Comparison of ENCODE assay signal across 8 cellular contexts in the genomic region with DNA sequence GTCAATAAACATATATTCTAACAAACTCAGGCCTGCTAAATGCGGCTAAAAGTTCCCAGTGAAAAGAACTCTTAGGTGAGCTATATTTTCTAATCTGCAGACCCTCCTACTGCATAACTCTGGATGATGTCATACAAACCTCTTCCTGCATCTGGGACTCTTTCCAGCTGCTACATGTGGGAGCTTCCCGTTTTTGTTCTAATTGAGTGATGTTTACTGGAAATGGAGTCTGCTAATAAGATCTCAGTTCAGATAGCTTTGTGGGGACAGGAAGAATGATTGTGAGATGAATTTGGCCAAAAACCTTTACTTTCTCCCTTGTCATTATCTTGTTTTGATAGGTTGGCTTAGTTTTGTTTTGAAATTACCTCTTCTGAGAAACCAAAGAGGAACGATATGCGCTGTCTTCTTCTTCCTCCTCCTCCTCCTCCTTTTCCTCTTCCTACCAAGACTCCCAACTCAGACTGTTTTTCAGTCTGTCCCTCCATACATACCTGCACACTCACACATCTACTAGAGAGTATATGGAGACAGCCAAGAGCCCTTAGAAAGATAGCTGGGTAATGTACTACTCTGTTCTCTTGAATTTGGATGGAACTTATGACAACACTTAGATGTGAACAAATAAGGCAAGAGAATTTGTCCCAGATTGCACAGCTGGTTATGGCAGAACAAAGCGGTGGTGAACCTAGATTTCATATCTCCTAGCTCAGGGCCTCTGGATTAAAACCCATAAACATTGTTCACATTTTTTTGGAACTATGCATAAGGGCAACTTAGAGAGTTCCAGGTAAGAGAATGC. TPM values are rescaled to one million over a fixed set of nuclear protein-coding genes. Genes with fewer than 3 reads are reported as not detected.
DNase-seq lines count a peak whose midpoint lies in the region; ATAC-seq and TF ChIP-seq lines count a peak whose summit lies in the region.

No MANE protein-coding gene starts in this region.

- H3K4me1 ChIP-seq in body of pancreas (peaks cover 40% of the 10 kb centered on the region), right lobe of liver (no peaks in the 10 kb centered on the region)

- intact Hi-C loops in body of pancreas (cut with DNase I), result no loop called here
- intact Hi-C loops in right lobe of liver (cut with DNase I), result no loop called here

- TF ChIP-seq CTCF in body of pancreas (IDR thresholded peaks at IDR 0.05), result no peak
- TF ChIP-seq CTCF in right lobe of liver (IDR thresholded peaks at IDR 0.05), result no peak

- in situ Hi-C loops in ACHN (cut with HindIII; ENCODE audit: low pct_ligation_motif_present, low pct_unique_long_range_greater_than_20kb, low sequenced_read_pairs), result no loop called here

- H3K27ac ChIP-seq in body of pancreas, result peak overlapping the region; percentile 66 to 86 (median 77)
- peak overlapping the region in 1 of 3 donors; percentile 72 for H3K27ac ChIP-seq in right lobe of liver

- no peaks in the 10 kb centered on the region for H3K9me3 ChIP-seq in body of pancreas
- H3K9me3 ChIP-seq in right lobe of liver, result no peaks in the 10 kb centered on the region

- H3K4me3 ChIP-seq in body of pancreas, result no peak overlapping the region
- H3K4me3 ChIP-seq in right lobe of liver, result no peak overlapping the region

- 24 to 26% methylated on average over 5 of the region's 5 CpGs for WGBS in body of pancreas, 2 donors
- 64% methylated on average over 5 of the region's 5 CpGs for WGBS in right lobe of liver (ENCODE audit: insufficient coverage, low coverage, low lambda C conversion rate, missing lambda C conversion rate)

- H3K27me3 ChIP-seq in body of pancreas (no peaks in the 10 kb centered on the region), right lobe of liver (no peaks in the 10 kb centered on the region)

- TF ChIP-seq POLR2A in body of pancreas (IDR thresholded peaks at IDR 0.05) (no peak), right lobe of liver (IDR thresholded peaks at IDR 0.05) (no peak)

- DNase-seq in ACHN (peak; percentile 46), KG1 (lab: John Stamatoyannopoulos, UW) (peak; percentile 30), body of pancreas (peak; percentile 38 to 74 (median 50)), right lobe of liver (no peak), GM19240 (ENCODE audit: insufficient read length, low spot score) (no peak), NCI-H82 (lab: John Stamatoyannopoulos, UW) (no peak), NCI-H2196 (lab: John Stamatoyannopoulos, UW; ENCODE audit: unreplicated experiment) (no peak)

- ATAC-seq in body of pancreas (peak; percentile 71), right lobe of liver (peak; percentile 40 to 78 (median 62)), HG02840 (IDR thresholded peaks at IDR 0.05; ENCODE audit: low FRiP score, unreplicated experiment) (no peak)

- no peaks in the 10 kb centered on the region for H3K36me3 ChIP-seq in body of pancreas (replicated peaks in 1 of 2; ENCODE audit: insufficient read depth in 1 of 2, low read depth in 2 of 2)
- no peaks in the 10 kb centered on the region for H3K36me3 ChIP-seq in right lobe of liver

RNA-seq across cellular contexts. Expression of gene AAK1, which starts 39.8 kb away (rescaled TPM):
- total RNA-seq in body of pancreas (10 to 100 TPM; 44.6 to 60.0 TPM), right lobe of liver (10 to 100 TPM; 12.7 to 30.5 (median 20.5) TPM)

RNA-seq across cellular contexts. Expression of gene ANXA4, which starts 58.6 kb away (rescaled TPM):
- total RNA-seq in body of pancreas (100 to 1,000 TPM; 382 to 399 TPM), right lobe of liver (100 to 1,000 TPM in 3 of 6 experiments, 10 to 100 TPM in 3; 53.5 to 173 (median 92.1) TPM)

Comparison
In these comparisons a context has a peak if more than half of its experiments do, and no peak if none do; other contexts are left out.
1. DNase-seq: peak in ACHN (single experiment), KG1 (single experiment) and body of pancreas (4 of 4); none in right lobe of liver (0 of 3), GM19240 (single experiment), NCI-H82 (single experiment) and NCI-H2196 (single experiment).